ENCODE assay signal across 34 cellular contexts in genomic region chr19:55091955-55092354, GRCh38. TPM values are rescaled to one million over a fixed set of nuclear protein-coding genes. Genes with fewer than 3 reads are reported as not detected.
DNase-seq lines count a peak whose midpoint lies in the region; ATAC-seq and TF ChIP-seq lines count a peak whose summit lies in the region.
"Had no signal": no experiment of that assay in that cellular context is flagged by ENCODE, and none has a peak within 500 bp of the region (broad histone marks: within the 10 kb centered on the region; RNA-seq: fewer than 3 reads in every experiment).

No MANE protein-coding gene starts in this region.

- H3K27me3 Mint-ChIP-seq in endothelial cell (ENCODE audit: unreplicated experiment) = peaks cover 24% of the 10 kb centered on the region

- H3K9ac ChIP-seq in DND-41 (ENCODE audit: low read depth, low read length) (no peak overlapping the region), HUES48 (ENCODE audit: low read depth, low read length) (no peak overlapping the region)

- H3K36me3 ChIP-seq in DND-41 (ENCODE audit: insufficient read depth, low read length) = peaks cover 42% of the 10 kb centered on the region
- peaks cover 20% of the 10 kb centered on the region for H3K36me3 ChIP-seq in HUES48 (ENCODE audit: control insufficient read depth, insufficient read depth, low read length)
- H3K36me3 ChIP-seq: ovary had no signal

- H3K9me3 Mint-ChIP-seq in endothelial cell (ENCODE audit: unreplicated experiment) = no peaks in the 10 kb centered on the region
- H3K9me3 Mint-ChIP-seq: activated naive CD4-positive, alpha-beta T cell treated with anti-CD3 and anti-CD28 coated beads, Interleukin-2, amount 10 ng/mL, durations not matched to agents 7 days and 5 days; activated T-cell treated with anti-CD3 and anti-CD28 coated beads, Interleukin-2, amount 50 U/mL, for 4 hours; brain; CD8-positive, alpha-beta T cell; T-helper 2 cell treated with Interferon-gamma antibody and Interleukin-4, amounts not matched to agents 5 μg/mL and 100 μg/mL, for 36 hours had no signal

- H3K27me3 ChIP-seq in DND-41 (ENCODE audit: insufficient read depth, low read length, poor library complexity) (no peaks in the 10 kb centered on the region), HUES48 (ENCODE audit: control insufficient read depth, insufficient read depth, low read length) (no peaks in the 10 kb centered on the region)
- H3K27me3 ChIP-seq: ovary had no signal

- ATAC-seq in DND-41 (ENCODE audit: insufficient read depth, low read depth) = 0 out of 3 replicates have a peak, but pooled peaks have one; percentile 13
- no peak for ATAC-seq in HG03469 (IDR thresholded peaks at IDR 0.05; ENCODE audit: unreplicated experiment)
- no peak for ATAC-seq in HG03565 (IDR thresholded peaks at IDR 0.05; ENCODE audit: unreplicated experiment)
- ATAC-seq: activated T-cell treated with anti-CD3 and anti-CD28 coated beads, Interleukin-2, amount 50 U/mL, for 4 hours; CD8-positive, alpha-beta T cell; naive thymus-derived CD4-positive, alpha-beta T cell; PC-3 had no signal

- H3K27ac ChIP-seq in DND-41 (ENCODE audit: low read length) (no peak overlapping the region), HUES48 (ENCODE audit: low read depth, low read length) (no peak overlapping the region)
- H3K27ac ChIP-seq: epithelial cell of prostate, ovary, stomach, tibial nerve had no signal

- H2AFZ ChIP-seq in DND-41 (ENCODE audit: low read depth, low read length) = no peak overlapping the region

- no peaks in the 10 kb centered on the region for H3K9me3 ChIP-seq in DND-41 (ENCODE audit: insufficient read depth, low read length, severe bottlenecking)
- H3K9me3 ChIP-seq in HUES48 (ENCODE audit: control insufficient read depth, insufficient read depth, low read length) = no peaks in the 10 kb centered on the region
- H3K9me3 ChIP-seq: ovary, stomach, tibial nerve had no signal

- H3K4me3 ChIP-seq in DND-41 (ENCODE audit: low read depth in 1 of 2, low read length in 2 of 2) (no peak overlapping the region), HUES48 (ENCODE audit: low read depth, low read length) (peak overlapping the region; percentile 62)
- H3K4me3 ChIP-seq: ovary, smooth muscle cell, stomach, tibial nerve had no signal

- TF ChIP-seq CTCF in DND-41 (IDR thresholded peaks at IDR 0.05; ENCODE audit: borderline replicate concordance, extremely low read depth, low read length, poor library complexity, severe bottlenecking) (no peak), endothelial cell (IDR thresholded peaks at IDR 0.05; ENCODE audit: unreplicated experiment) (no peak)

- DNase-seq in DND-41 (no peak), endothelial cell (ENCODE audit: low spot score) (peak; percentile 52), islet precursor cell (peak; percentile 89), cerebellar nuclear complex (lab: John Stamatoyannopoulos, UW) (no peak), HUDEP-2 (lab: John Stamatoyannopoulos, UW; ENCODE audit: unreplicated experiment in 76 of 76) (no peak)
- DNase-seq: activated CD4-positive, alpha-beta T cell treated with anti-CD3 and anti-CD28 coated beads, Interleukin-2, amount 50 U/mL, for 1 hour; activated naive CD4-positive, alpha-beta T cell treated with anti-CD3 and anti-CD28 coated beads, Interleukin-2, amount 10 ng/mL, durations not matched to agents 7 days and 5 days; activated T-cell treated with anti-CD3 and anti-CD28 coated beads, Interleukin-2, amount 50 U/mL, for 4 hours; CD8-positive, alpha-beta T cell; DMS 273 treated with DMSO at 0.1 percent for 48 hours; IMR-90; midbrain; naive thymus-derived CD4-positive, alpha-beta T cell; NCI-H1092; NCI-H187 treated with DMSO at 0.1 percent for 48 hours; NCI-H2171 treated with DMSO at 0.1 percent for 48 hours; NCI-H510A treated with DMSO at 0.1 percent for 48 hours; NK-92 treated with Interleukin-12 subunit alpha and Interleukin-12 subunit beta, amount 100 ng/mL, for 24 hours; PC-3; Right ventricle myocardium superior; stimulated activated CD4-positive, alpha-beta T cell treated with anti-CD3 and anti-CD28 coated beads, Interleukin-1b, Interleukin-23, amount 100 ng/mL, for 48 hours; stimulated activated CD8-positive, alpha-beta memory T cell treated with anti-CD3 and anti-CD28 coated beads, Interleukin-4, amount 100 ng/mL, for 48 hours; stomach had no signal

- peaks cover 24% of the 10 kb centered on the region for H3K36me3 Mint-ChIP-seq in endothelial cell (ENCODE audit: low read depth, unreplicated experiment)

- H3K79me2 ChIP-seq in DND-41 (ENCODE audit: insufficient read depth, low read length) = no peaks in the 10 kb centered on the region

- H3K4me3 Mint-ChIP-seq in endothelial cell (ENCODE audit: unreplicated experiment) = no peak overlapping the region
- H3K4me3 Mint-ChIP-seq: activated naive CD4-positive, alpha-beta T cell treated with anti-CD3 and anti-CD28 coated beads, Interleukin-2, amount 10 ng/mL, durations not matched to agents 7 days and 5 days; activated T-cell treated with anti-CD3 and anti-CD28 coated beads, Interleukin-2, amount 50 U/mL, for 4 hours; brain; CD8-positive, alpha-beta T cell; naive thymus-derived CD4-positive, alpha-beta T cell; T-helper 2 cell treated with Interferon-gamma antibody and Interleukin-4, amounts not matched to agents 5 μg/mL and 100 μg/mL, for 36 hours had no signal

- no peak overlapping the region for H3K4me2 ChIP-seq in DND-41 (ENCODE audit: insufficient read depth, low read length)
- H3K4me2 ChIP-seq: smooth muscle cell had no signal

- H3K27ac Mint-ChIP-seq in endothelial cell (ENCODE audit: unreplicated experiment) = no peak overlapping the region
- H3K27ac Mint-ChIP-seq: activated naive CD4-positive, alpha-beta T cell treated with anti-CD3 and anti-CD28 coated beads, Interleukin-2, amount 10 ng/mL, durations not matched to agents 7 days and 5 days; brain; CD8-positive, alpha-beta T cell; naive thymus-derived CD4-positive, alpha-beta T cell; T-helper 2 cell treated with Interferon-gamma antibody and Interleukin-4, amounts not matched to agents 5 μg/mL and 100 μg/mL, for 36 hours had no signal

- H3K4me1 ChIP-seq in DND-41 (ENCODE audit: insufficient read depth, low read length) (no peaks in the 10 kb centered on the region), HUES48 (ENCODE audit: control insufficient read depth, insufficient read depth, low read length) (peaks cover 33% of the 10 kb centered on the region)

- H4K20me1 ChIP-seq in DND-41 (ENCODE audit: insufficient read depth, low read length) = peaks cover 21% of the 10 kb centered on the region

- peaks cover 23% of the 10 kb centered on the region for H3K4me1 Mint-ChIP-seq in endothelial cell (ENCODE audit: unreplicated experiment)

RNA-seq across cellular contexts. Expression of gene EPS8L1, which starts 16.3 kb away (rescaled TPM):
- total RNA-seq in endothelial cell (ENCODE audit: unreplicated experiment) = 24.6 TPM

RNA-seq across cellular contexts. Expression of gene PPP1R12C, which starts 25.5 kb away (rescaled TPM):
- total RNA-seq in endothelial cell (ENCODE audit: unreplicated experiment) = 136 TPM

RNA-seq across cellular contexts. Expression of gene RDH13, which starts 29.0 kb away (rescaled TPM):
- total RNA-seq in endothelial cell (ENCODE audit: unreplicated experiment) = 13.5 TPM

RNA-seq across cellular contexts. Expression of gene GP6, which starts 53.9 kb away (rescaled TPM):
- total RNA-seq in endothelial cell (ENCODE audit: unreplicated experiment) = 1.2 TPM
- total RNA-seq: A673, chondrocyte, IMR-90, smooth muscle cell had no signal

RNA-seq across cellular contexts. Expression of gene TNNT1, which starts 57.1 kb away (rescaled TPM):
- total RNA-seq in endothelial cell (ENCODE audit: unreplicated experiment) = 2.8 TPM
- total RNA-seq: activated T-cell treated with anti-CD3 and anti-CD28 coated beads, Interleukin-2, amount 50 U/mL, for 4 hours; CD8-positive, alpha-beta T cell had no signal

Comparison
In these comparisons a context has a peak if more than half of its experiments do, and no peak if none do; other contexts are left out.
1. DNase-seq: peak in endothelial cell (single experiment) and islet precursor cell (single experiment); none in DND-41 (single experiment), cerebellar nuclear complex (0 of 2) and HUDEP-2 (0 of 76).